In genomic region chr11:2251138-2251537, GRCh38 we compare ENCODE assay signal across 26 cellular contexts. TPM values are rescaled to one million over a fixed set of nuclear protein-coding genes. Genes with fewer than 3 reads are reported as not detected.
"Had no signal": no experiment of that assay in that cellular context is flagged by ENCODE, and none has a peak within 500 bp of the region (broad histone marks: within the 10 kb centered on the region; RNA-seq: fewer than 3 reads in every experiment).

No MANE protein-coding gene starts in this region.

- H3K36me3 Mint-ChIP-seq: type B pancreatic cell had no signal

- H3K9me3 ChIP-seq: esophagus squamous epithelium, neutrophil, suprapubic skin, thyroid gland had no signal

- H3K27me3 ChIP-seq: neutrophil, suprapubic skin, thyroid gland had no signal

- H3K4me1 Mint-ChIP-seq: immature natural killer cell; naive thymus-derived CD4-positive, alpha-beta T cell; stimulated activated effector memory CD8-positive, alpha-beta T cell treated with anti-CD3 and anti-CD28 coated beads, Interleukin-12 subunit alpha, Interleukin-12 subunit beta, amount 100 ng/mL, for 72 hours had no signal

- H3K27ac Mint-ChIP-seq: naive thymus-derived CD4-positive, alpha-beta T cell; type B pancreatic cell had no signal

- H3K27ac ChIP-seq: coronary artery, esophagus squamous epithelium, gastroesophageal sphincter, neutrophil, suprapubic skin, thyroid gland had no signal

- H3K4me3 ChIP-seq: coronary artery, esophagus squamous epithelium, gastroesophageal sphincter, smooth muscle cell, suprapubic skin, thyroid gland had no signal

- ATAC-seq: gastroesophageal sphincter; left cardiac atrium; naive thymus-derived CD4-positive, alpha-beta T cell; stimulated activated effector memory CD8-positive, alpha-beta T cell treated with anti-CD3 and anti-CD28 coated beads, Interleukin-12 subunit alpha, Interleukin-12 subunit beta, amount 100 ng/mL, for 72 hours; stimulated activated naive CD8-positive, alpha-beta T cell treated with anti-CD3 and anti-CD28 coated beads, Interleukin-15, Interleukin-2, amounts not matched to agents 100 U/mL and 50 U/mL, for 24 hours had no signal

- H3K36me3 ChIP-seq: esophagus squamous epithelium, gastroesophageal sphincter, neutrophil, suprapubic skin, thyroid gland had no signal

- DNase-seq: effector CD8-positive, alpha-beta T cell; esophagus squamous epithelium; foreskin fibroblast; glutamatergic neuron; immature natural killer cell; kidney; left cardiac atrium; mesendoderm; naive thymus-derived CD4-positive, alpha-beta T cell; nephron progenitor cell; stimulated activated CD4-positive, alpha-beta T cell treated with anti-CD3 and anti-CD28 coated beads, Interleukin-4, amount 100 ng/mL, for 1 hour; stimulated activated CD8-positive, alpha-beta memory T cell treated with anti-CD3 and anti-CD28 coated beads, Interleukin-4, amount 100 ng/mL, for 48 hours; stimulated activated naive CD8-positive, alpha-beta T cell treated with anti-CD3 and anti-CD28 coated beads, Interleukin-15, Interleukin-2, amounts not matched to agents 100 U/mL and 50 U/mL, for 24 hours; thyroid gland had no signal

- H3K4me1 ChIP-seq: gastroesophageal sphincter, thyroid gland had no signal

- H3K4me3 Mint-ChIP-seq: immature natural killer cell; naive thymus-derived CD4-positive, alpha-beta T cell; nephron progenitor cell; stimulated activated effector memory CD8-positive, alpha-beta T cell treated with anti-CD3 and anti-CD28 coated beads, Interleukin-12 subunit alpha, Interleukin-12 subunit beta, amount 100 ng/mL, for 72 hours; type B pancreatic cell had no signal

- H3K27me3 Mint-ChIP-seq: type B pancreatic cell had no signal

RNA-seq across cellular contexts. Expression of gene ASCL2, which starts 19.2 kb away (rescaled TPM):
- total RNA-seq: chondrocyte, dermis microvascular lymphatic vessel endothelial cell, osteoblast, pulmonary artery endothelial cell, smooth muscle cell had no signal

RNA-seq across cellular contexts. Expression of gene C11orf21, which starts 50.6 kb away (rescaled TPM):
- total RNA-seq: chondrocyte, dermis microvascular lymphatic vessel endothelial cell, lung microvascular endothelial cell, pulmonary artery endothelial cell, smooth muscle cell had no signal

RNA-seq across cellular contexts. Expression of gene TSPAN32, which starts 50.7 kb away (rescaled TPM):
- total RNA-seq: chondrocyte, dermis microvascular lymphatic vessel endothelial cell, lung microvascular endothelial cell, pulmonary artery endothelial cell, smooth muscle cell had no signal
